1 cellular context compared by ENCODE assay signal in the genomic region with DNA sequence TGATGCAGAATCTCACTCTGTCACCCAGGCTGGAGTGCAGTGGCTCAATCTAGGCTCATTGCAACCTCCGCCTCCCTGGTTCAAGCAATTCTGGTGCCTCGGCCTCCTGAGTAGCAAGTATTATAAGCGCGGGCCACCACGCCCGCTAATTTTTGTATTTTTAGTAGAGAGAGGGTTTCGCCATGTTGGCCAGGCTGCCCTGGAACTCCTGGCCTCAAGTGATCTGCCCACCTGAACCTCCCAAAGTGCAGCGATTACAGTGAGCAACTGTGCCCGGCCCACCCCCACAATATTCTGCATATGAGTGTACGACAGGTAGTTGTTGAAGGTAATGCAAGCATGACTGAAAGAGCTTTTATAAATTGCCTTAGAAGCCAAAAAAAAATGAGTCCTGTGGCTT.
TF ChIP-seq lines count a peak whose summit lies in the region.

No MANE protein-coding gene starts in this region.

TF ChIP-seq in endothelial cell of umbilical vein, 7 proteins besides CTCF, POLR2A, EP300 and RAD21 (continued from another document):
- TF ChIP-seq, protein P1, sequence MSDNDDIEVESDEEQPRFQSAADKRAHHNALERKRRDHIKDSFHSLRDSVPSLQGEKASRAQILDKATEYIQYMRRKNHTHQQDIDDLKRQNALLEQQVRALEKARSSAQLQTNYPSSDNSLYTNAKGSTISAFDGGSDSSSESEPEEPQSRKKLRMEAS (IDR thresholded peaks at IDR 0.05; ENCODE audit: insufficient read depth, insufficient read length) = no peak
- TF ChIP-seq EZH2 (IDR thresholded peaks at IDR 0.05; ENCODE audit: borderline replicate concordance, low read depth, low read length, severe bottlenecking) (no peak), MYC (IDR thresholded peaks at IDR 0.05; ENCODE audit: low read depth, low read length) (no peak), FOS (IDR thresholded peaks at IDR 0.05; ENCODE audit: borderline replicate concordance, insufficient read depth, low read length) (no peak)
TF ChIP-seq in endothelial cell of umbilical vein: peak in this region for 0.
